In genomic region chr15:52445954-52446353, GRCh38 we compare ENCODE assay signal across 27 cellular contexts.
A peak's percentile ranks its signal among the peaks of the same experiment; 100 is the strongest.
DNase-seq lines count a peak whose midpoint lies in the region; ATAC-seq and TF ChIP-seq lines count a peak whose summit lies in the region.
"Had no signal": no experiment of that assay in that cellular context is flagged by ENCODE, and none has a peak within 500 bp of the region (broad histone marks: within the 10 kb centered on the region; RNA-seq: fewer than 3 reads in every experiment).

No MANE protein-coding gene starts in this region.

- no peak overlapping the region for H3K23ac ChIP-seq in H9 (ENCODE audit: insufficient read length, low read depth, low read length)

- H2BK12ac ChIP-seq in H9 (ENCODE audit: insufficient read length, low read depth, low read length), result no peak overlapping the region

- H2BK15ac ChIP-seq in H9 (ENCODE audit: low read depth, low read length), result no peak overlapping the region

- dilution Hi-C loops in mammary epithelial cell (cut with HindIII; ENCODE audit: low sequenced_read_pairs), result loop anchor here (5.0 kb wide), 2 partner anchors 44 to 61 kb away; no protein-coding TSS in a partner anchor

- H3K18ac ChIP-seq in H9 (ENCODE audit: insufficient read length, low read depth, low read length), result no peak overlapping the region

- no peak overlapping the region for H3K4me3 ChIP-seq in mammary epithelial cell (replicated peaks in 1 of 3; ENCODE audit: insufficient read depth in 1 of 3, low read depth in 2 of 3, low read length in 3 of 3)
- no peak overlapping the region for H3K4me3 ChIP-seq in right cardiac atrium (ENCODE audit: low read length)
- no peak overlapping the region for H3K4me3 ChIP-seq in skeletal muscle tissue (ENCODE audit: low read length in 3 of 3)
- H3K4me3 ChIP-seq: K562, SK-N-MC had no signal

- no peak overlapping the region for H4K8ac ChIP-seq in H9 (replicated peaks; ENCODE audit: insufficient read length, low read depth, low read length)

- no peak overlapping the region for H2AK5ac ChIP-seq in H9 (ENCODE audit: insufficient read length, low read length)

- H3K27ac Mint-ChIP-seq in MCF 10A (ENCODE audit: low read depth, unreplicated experiment) (peak overlapping the region; percentile 16), H9 (no peak overlapping the region; a peak in 1 of 7 replicates)
- H3K27ac Mint-ChIP-seq in activated CD8-positive, alpha-beta T cell treated with anti-CD3 and anti-CD28 coated beads, Interleukin-2, amount 10 ng/mL, durations not matched to agents 7 days and 5 days, result no peak overlapping the region
- H3K27ac Mint-ChIP-seq: B cell, HFFc6 had no signal

- H3K14ac ChIP-seq in H9 (ENCODE audit: insufficient read depth, low read length), result no peak overlapping the region

- H3K4me1 ChIP-seq in mammary epithelial cell (ENCODE audit: insufficient read depth, low read length), result peaks cover 4% of the 10 kb centered on the region
- H3K4me1 ChIP-seq in H9 (ENCODE audit: insufficient read depth, low read length), result peaks cover 2% of the 10 kb centered on the region; the same call in 1 of the 2 replicates
- H3K4me1 ChIP-seq in right cardiac atrium (ENCODE audit: control insufficient read depth, insufficient read depth, low read length), result peaks cover 19% of the 10 kb centered on the region
- peaks cover 17 to 31% (median 25%) of the 10 kb centered on the region in 3 donors for H3K4me1 ChIP-seq in skeletal muscle tissue (ENCODE audit: control insufficient read depth in 3 of 3, insufficient read depth in 3 of 3, low read length in 3 of 3)

- CTCF ChIA-PET in MCF 10A (lab: Yijun Ruan, JAX), result no interaction called here
- CTCF ChIA-PET in mammary epithelial cell (lab: Charles Lee; ENCODE audit: low non-redundant PET), result no interaction called here
- CTCF ChIA-PET in activated CD8-positive, alpha-beta T cell treated with anti-CD3 and anti-CD28 coated beads, Interleukin-2, amount 10 ng/mL, durations not matched to agents 7 days and 5 days (lab: Charles Lee), result no interaction called here

- H3K9me3 ChIP-seq in mammary epithelial cell (replicated peaks; ENCODE audit: insufficient read depth, low read length) (no peaks in the 10 kb centered on the region), H9 (ENCODE audit: control insufficient read depth, low read depth, low read length) (peaks cover 11% of the 10 kb centered on the region), right cardiac atrium (ENCODE audit: control insufficient read depth, low read length) (no peaks in the 10 kb centered on the region), skeletal muscle tissue (ENCODE audit: control insufficient read depth in 3 of 3, low read length in 3 of 3) (no peaks in the 10 kb centered on the region)

- no peak overlapping the region for H4K91ac ChIP-seq in H9 (ENCODE audit: insufficient read length, low read depth, low read length)

- no peak overlapping the region for H3K56ac ChIP-seq in H9 (ENCODE audit: insufficient read length, low read depth, low read length)

- H3K27me3 Mint-ChIP-seq in MCF 10A (ENCODE audit: insufficient read depth, unreplicated experiment) (no peaks in the 10 kb centered on the region), H9 (ENCODE audit: low read depth) (peaks cover 3% of the 10 kb centered on the region)
- H3K27me3 Mint-ChIP-seq in activated CD8-positive, alpha-beta T cell treated with anti-CD3 and anti-CD28 coated beads, Interleukin-2, amount 10 ng/mL, durations not matched to agents 7 days and 5 days (ENCODE audit: low read depth), result no peaks in the 10 kb centered on the region
- H3K27me3 Mint-ChIP-seq: B cell had no signal

- POLR2A ChIA-PET in MCF 10A (lab: Yijun Ruan, JAX), result no interaction called here
- POLR2A ChIA-PET in activated CD8-positive, alpha-beta T cell treated with anti-CD3 and anti-CD28 coated beads, Interleukin-2, amount 10 ng/mL, durations not matched to agents 7 days and 5 days (lab: Charles Lee), result no interaction called here

- H3K23me2 ChIP-seq in H9 (ENCODE audit: insufficient read length, low read depth, low read length, poor library complexity, severe bottlenecking), result no peaks in the 10 kb centered on the region

- no peak for TF ChIP-seq CTCF in MCF 10A (IDR thresholded peaks at IDR 0.05; ENCODE audit: unreplicated experiment)
- TF ChIP-seq CTCF in mammary epithelial cell (conservative IDR thresholded peaks at IDR 0.05 in 1 of 2, IDR thresholded peaks at IDR 0.05 in 1 of 2; ENCODE audit: extremely low read depth in 1 of 2, insufficient read depth in 1 of 2, low read depth in 1 of 2, low read length in 2 of 2), result no peak
- no peak for TF ChIP-seq CTCF in H9 (conservative IDR thresholded peaks at IDR 0.05)

- no peak overlapping the region for H2AFZ ChIP-seq in mammary epithelial cell (ENCODE audit: low read depth, low read length)
- no peak overlapping the region for H2AFZ ChIP-seq in H9 (ENCODE audit: low read length)

- WGBS in mammary epithelial cell (ENCODE audit: low coverage, missing lambda C conversion rate), result 100% methylated on average over 3 of the region's 3 CpGs
- no CpG with 5 or more reads among the region's 3 CpGs for WGBS in H9 (ENCODE audit: extremely low coverage, insufficient read length, low lambda C conversion rate)
- WGBS in right cardiac atrium, result 82% methylated on average over 3 of the region's 3 CpGs

- BruUV-seq in MCF 10A (replicated peaks; lab: Mats Ljungman, UMichigan) (no TSS peak), mammary epithelial cell (replicated peaks; lab: Mats Ljungman, UMichigan) (no TSS peak)

- DNase-seq in MCF 10A (ENCODE audit: unreplicated experiment), result no peak
- DNase-seq in mammary epithelial cell, result no peak
- peak; percentile 57 for DNase-seq in H9
- DNase-seq in right cardiac atrium, result peak in 1 of 3 donors; percentile 56
- no peak for DNase-seq in HPDE6-E6E7 (ENCODE audit: extremely low spot score)
- DNase-seq in activated CD8-positive, alpha-beta T cell treated with anti-CD3 and anti-CD28 coated beads, Interleukin-2, amount 10 ng/mL, durations not matched to agents 7 days and 5 days, result no peak
- DNase-seq: Calu3, DMS79 treated with DMSO at 0.1 percent for 48 hours, H7, HFFc6, Kasumi-1, MV-4-11, NCI-H1105, NCI-H1436 treated with DMSO at 0.1 percent for 48 hours, NCI-H1930, NCI-H2107, NCI-H446 treated with DMSO at 0.1 percent for 48 hours, NCI-H526 treated with DMSO at 0.1 percent for 48 hours, RPMI8226, SIG-M5 had no signal

- H3K4me1 Mint-ChIP-seq in MCF 10A (ENCODE audit: insufficient read depth, unreplicated experiment) (peaks cover 14% of the 10 kb centered on the region), H9 (peaks cover 25 to 27% of the 10 kb centered on the region in 2 experiments)
- peaks cover 2% of the 10 kb centered on the region for H3K4me1 Mint-ChIP-seq in activated CD8-positive, alpha-beta T cell treated with anti-CD3 and anti-CD28 coated beads, Interleukin-2, amount 10 ng/mL, durations not matched to agents 7 days and 5 days (ENCODE audit: low read depth)

- intact Hi-C loops in MCF 10A (cut with micrococcal nuclease) (no loop called here), mammary epithelial cell (cut with micrococcal nuclease) (no loop called here), right cardiac atrium (cut with DNase I) (no loop called here)

- H2BK5ac ChIP-seq in H9 (ENCODE audit: insufficient read length, low read length), result no peak overlapping the region

- H2BK120ac ChIP-seq in H9 (ENCODE audit: low read depth, low read length, poor library complexity, severe bottlenecking), result no peak overlapping the region

- H3K4ac ChIP-seq in H9 (ENCODE audit: low read depth, low read length), result no peak overlapping the region

- in situ Hi-C loops in mammary epithelial cell (cut with MboI; ENCODE audit: low sequenced_read_pairs in 2 of 2), result no loop called here

- peaks cover 65% of the 10 kb centered on the region for H3K79me2 ChIP-seq in mammary epithelial cell (ENCODE audit: insufficient read depth, low read length)
- no peaks in the 10 kb centered on the region for H3K79me2 ChIP-seq in H9 (ENCODE audit: insufficient read depth, low read length)

- H3K9me3 Mint-ChIP-seq in MCF 10A (ENCODE audit: unreplicated experiment) (peaks cover 2% of the 10 kb centered on the region), H9 (peaks cover 22 to 26% of the 10 kb centered on the region in 2 experiments)
- H3K9me3 Mint-ChIP-seq in activated CD8-positive, alpha-beta T cell treated with anti-CD3 and anti-CD28 coated beads, Interleukin-2, amount 10 ng/mL, durations not matched to agents 7 days and 5 days (ENCODE audit: insufficient read depth), result no peaks in the 10 kb centered on the region
- H3K9me3 Mint-ChIP-seq: HFFc6 had no signal

- H3K36me3 Mint-ChIP-seq in MCF 10A (ENCODE audit: insufficient read depth, unreplicated experiment), result no peaks in the 10 kb centered on the region
- H3K36me3 Mint-ChIP-seq in H9 (ENCODE audit: insufficient read depth in 1 of 3, low read depth in 3 of 3), result peaks cover 24 to 28% (median 27%) of the 10 kb centered on the region in 3 experiments
- no peaks in the 10 kb centered on the region for H3K36me3 Mint-ChIP-seq in activated CD8-positive, alpha-beta T cell treated with anti-CD3 and anti-CD28 coated beads, Interleukin-2, amount 10 ng/mL, durations not matched to agents 7 days and 5 days (ENCODE audit: low read depth)

- H3K9ac ChIP-seq in mammary epithelial cell (ENCODE audit: insufficient read depth, low read length) (no peak overlapping the region), H9 (ENCODE audit: extremely low read depth, insufficient read length, low read length) (no peak overlapping the region), skeletal muscle tissue (ENCODE audit: low read depth in 1 of 3, low read length in 3 of 3) (no peak overlapping the region)

- no peaks in the 10 kb centered on the region for H3K27me3 ChIP-seq in mammary epithelial cell (ENCODE audit: insufficient read depth, low read length)
- no peaks in the 10 kb centered on the region for H3K27me3 ChIP-seq in H9 (ENCODE audit: insufficient read depth, low read length)
- no peaks in the 10 kb centered on the region for H3K27me3 ChIP-seq in right cardiac atrium (ENCODE audit: control insufficient read depth, insufficient read depth)
- H3K27me3 ChIP-seq in skeletal muscle tissue (ENCODE audit: control insufficient read depth in 3 of 3, insufficient read depth in 3 of 3, low read length in 3 of 3), result no peaks in the 10 kb centered on the region

- no peaks in the 10 kb centered on the region for H3K36me3 ChIP-seq in mammary epithelial cell (ENCODE audit: insufficient read depth, low read length)
- no peaks in the 10 kb centered on the region for H3K36me3 ChIP-seq in skeletal muscle tissue (ENCODE audit: control insufficient read depth in 3 of 3, insufficient read depth in 3 of 3, low read length in 3 of 3)

- H4K20me1 ChIP-seq in mammary epithelial cell (ENCODE audit: insufficient read depth, low read length) (no peaks in the 10 kb centered on the region), H9 (ENCODE audit: control insufficient read depth, insufficient read depth, insufficient read length) (no peaks in the 10 kb centered on the region)

- H2BK20ac ChIP-seq in H9 (ENCODE audit: low read depth, low read length, poor library complexity, severe bottlenecking), result no peak overlapping the region

- H4K5ac ChIP-seq in H9 (ENCODE audit: insufficient read length, low read depth, low read length), result no peak overlapping the region

- no peak overlapping the region for H3K27ac ChIP-seq in mammary epithelial cell (ENCODE audit: insufficient read depth, low read depth, low read length)
- no peak overlapping the region for H3K27ac ChIP-seq in H9 (ENCODE audit: insufficient read length, low read depth, low read length)
- peak overlapping the region; percentile 50 for H3K27ac ChIP-seq in right cardiac atrium (ENCODE audit: low read length)
- peak overlapping the region; percentile 9 for H3K27ac ChIP-seq in skeletal muscle tissue (ENCODE audit: low read depth, low read length)
- H3K27ac ChIP-seq: 22Rv1, C4-2B, SK-N-MC had no signal

- H3K4me2 ChIP-seq in mammary epithelial cell (ENCODE audit: insufficient read depth, low read depth, low read length) (no peak overlapping the region), H9 (ENCODE audit: insufficient read depth, insufficient read length, low read length) (no peak overlapping the region)

- ATAC-seq in right cardiac atrium, result peak; percentile 44 to 55
- ATAC-seq in GM18520 (IDR thresholded peaks at IDR 0.05; ENCODE audit: unreplicated experiment), result no peak
- no peak for ATAC-seq in activated CD8-positive, alpha-beta T cell treated with anti-CD3 and anti-CD28 coated beads, Interleukin-2, amount 10 ng/mL, durations not matched to agents 7 days and 5 days
- ATAC-seq: K562 had no signal

- H3K4me3 Mint-ChIP-seq in MCF 10A (ENCODE audit: unreplicated experiment) (no peak overlapping the region), H9 (no peak overlapping the region)
- no peak overlapping the region for H3K4me3 Mint-ChIP-seq in activated CD8-positive, alpha-beta T cell treated with anti-CD3 and anti-CD28 coated beads, Interleukin-2, amount 10 ng/mL, durations not matched to agents 7 days and 5 days
- H3K4me3 Mint-ChIP-seq: B cell, HFFc6 had no signal

- no peak overlapping the region for H3T11ph ChIP-seq in H9 (ENCODE audit: low read length)

- no peaks in the 10 kb centered on the region for H3K79me1 ChIP-seq in H9 (ENCODE audit: insufficient read depth, low read depth, low read length, poor library complexity, severe bottlenecking)

Comparison
In these comparisons a context has a peak if more than half of its experiments do, and no peak if none do; other contexts are left out.
1. H3K27ac ChIP-seq: peak in right cardiac atrium (single experiment) and skeletal muscle tissue (single experiment); none in mammary epithelial cell (single experiment) and H9 (single experiment).
2. ATAC-seq: peak in right cardiac atrium (2 of 2); none in GM18520 (single experiment) and activated CD8-positive, alpha-beta T cell treated with anti-CD3 and anti-CD28 coated beads, Interleukin-2, amount 10 ng/mL, durations not matched to agents 7 days and 5 days (single experiment).